In genomic region chr9:124267271-124267807, GRCh38 we compare ENCODE assay signal across 9 cellular contexts. TPM values are rescaled to one million over a fixed set of nuclear protein-coding genes. Genes with fewer than 3 reads are reported as not detected.
A peak's percentile ranks its signal among the peaks of the same experiment; 100 is the strongest.
DNase-seq lines count a peak whose midpoint lies in the region; ATAC-seq and TF ChIP-seq lines count a peak whose summit lies in the region.
"Had no signal": no experiment of that assay in that cellular context is flagged by ENCODE, and none has a peak within 500 bp of the region (broad histone marks: within the 10 kb centered on the region; RNA-seq: fewer than 3 reads in every experiment).

No MANE protein-coding gene starts in this region.

- H3F3A ChIP-seq in SU-DHL-6 (ENCODE audit: insufficient read depth), result peaks cover 43% of the 10 kb centered on the region

- H3K4me2 ChIP-seq in SU-DHL-6 (ENCODE audit: low read depth, low read length, poor library complexity, severe bottlenecking), result peak overlapping the region; percentile 85

- DNase-seq in SIG-M5 treated with dmso at 0.1 percent for 504 hours (lab: John Stamatoyannopoulos, UW; ENCODE audit: unreplicated experiment), result peak; percentile 31
- no peak for DNase-seq in SIG-M5 (lab: John Stamatoyannopoulos, UW)
- DNase-seq in germinal center (ENCODE audit: low spot score), result peak; percentile 58
- peak; percentile 91 for DNase-seq in stomach
- DNase-seq in GM19238 (ENCODE audit: insufficient read length, low spot score), result no peak
- no peak for DNase-seq in ecto neural progenitor cell (ENCODE audit: low spot score)
- DNase-seq: CD4-positive, CD25-positive, alpha-beta regulatory T cell had no signal

- H3K27ac ChIP-seq in SU-DHL-6 (ENCODE audit: low read depth, low read length) (peak overlapping the region; percentile 98), stomach (peak overlapping the region; percentile 74 to 96 (median 87))

- H3K27me3 ChIP-seq in SU-DHL-6 (ENCODE audit: low read length) (no peaks in the 10 kb centered on the region), stomach (no peaks in the 10 kb centered on the region)

- peaks cover 21% of the 10 kb centered on the region; the same call in 1 of the 2 replicates for H4K20me1 ChIP-seq in SU-DHL-6 (ENCODE audit: low read depth, low read length)

- peaks cover 97% of the 10 kb centered on the region for H3K79me2 ChIP-seq in SU-DHL-6 (ENCODE audit: insufficient read depth, low read length)

- H3K4me1 ChIP-seq in stomach, result peaks cover 65 to 100% (median 92%) of the 10 kb centered on the region in 4 donors

- no peaks in the 10 kb centered on the region for H3K36me3 ChIP-seq in SU-DHL-6 (ENCODE audit: low read length)
- H3K36me3 ChIP-seq in stomach, result no peaks in the 10 kb centered on the region

- intact Hi-C loops in stomach (cut with DNase I; ENCODE audit: low total_unique reads), result no loop called here

- H3K9me3 ChIP-seq in SU-DHL-6 (ENCODE audit: insufficient read depth, low read length), result no peaks in the 10 kb centered on the region
- H3K9me3 ChIP-seq in stomach, result no peaks in the 10 kb centered on the region

- TF ChIP-seq POLR2A in stomach (IDR thresholded peaks at IDR 0.05), result no peak

- TF ChIP-seq CTCF in SU-DHL-6 (IDR thresholded peaks at IDR 0.05; ENCODE audit: insufficient read depth, low read length, poor library complexity, severe bottlenecking), result no peak
- TF ChIP-seq CTCF in stomach (IDR thresholded peaks at IDR 0.05), result no peak

- no peak for TF ChIP-seq EP300 in stomach (IDR thresholded peaks at IDR 0.05)

- H2AFZ ChIP-seq in SU-DHL-6 (ENCODE audit: low read depth, low read length, severe bottlenecking), result no peak overlapping the region

- WGBS in stomach, 5 donors, result 15 to 47% (median 36%) methylated on average over 10 to 15 of the region's 15 CpGs

- peak overlapping the region; percentile 54 for H3K9ac ChIP-seq in SU-DHL-6 (ENCODE audit: low read length)

- no peaks in the 10 kb centered on the region for H3K9me2 ChIP-seq in SU-DHL-6 (replicated peaks; ENCODE audit: insufficient read depth, low read length)

- H3K4me3 ChIP-seq in SU-DHL-6 (ENCODE audit: insufficient read depth, low read length, poor library complexity, severe bottlenecking) (peak overlapping the region; percentile 4), stomach (peak overlapping the region in 1 of 4 donors; percentile 9)

- no peak for ATAC-seq in HG03460 (IDR thresholded peaks at IDR 0.05; ENCODE audit: unreplicated experiment)

RNA-seq across cellular contexts. Expression of gene NEK6, which starts 9.6 kb away (rescaled TPM):
- total RNA-seq in stomach, result 10 to 100 TPM; 24.5 to 76.8 (median 35.6) TPM
- polyA plus RNA-seq in stomach, result 10 to 100 TPM in 2 of 3 donors, 1 to 10 TPM in 1; 6.0 to 18.9 (median 18.3) TPM

Comparison
In these comparisons a context has a peak if more than half of its experiments do, and no peak if none do; other contexts are left out.
1. DNase-seq: peak in SIG-M5 treated with dmso at 0.1 percent for 504 hours (single experiment), germinal center (single experiment) and stomach (single experiment); none in SIG-M5 (single experiment), GM19238 (single experiment) and ecto neural progenitor cell (single experiment).